Comparison of ENCODE assay signal across 10 cellular contexts in the genomic region with DNA sequence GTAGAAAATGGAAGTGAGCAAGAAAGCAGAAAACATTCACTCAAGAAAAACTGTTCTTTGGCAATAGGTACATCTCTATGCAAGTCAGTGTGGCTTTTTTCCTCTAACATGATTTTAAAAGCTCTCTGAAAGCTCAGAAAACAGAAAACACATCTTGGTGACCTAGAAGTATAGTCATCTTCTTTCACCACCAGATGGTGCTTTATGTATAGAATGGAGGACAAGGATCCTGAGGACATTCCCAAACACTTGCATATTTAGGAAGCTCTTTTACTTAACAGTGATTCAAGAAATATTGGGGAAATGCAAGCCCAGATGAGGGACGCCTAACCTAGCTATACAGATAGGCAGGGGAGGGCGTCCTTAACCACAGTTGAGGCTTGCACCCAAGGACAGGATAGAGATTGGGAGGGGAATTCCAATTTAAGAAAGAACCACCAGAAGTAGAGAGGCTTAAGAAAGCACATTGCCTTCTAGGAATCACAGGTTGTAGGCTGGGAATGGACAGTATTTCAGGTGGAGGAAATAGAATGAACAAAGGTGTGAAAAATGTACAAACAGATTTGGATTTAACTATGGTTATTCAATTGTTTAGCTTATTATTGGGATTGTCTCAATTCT. TPM values are rescaled to one million over a fixed set of nuclear protein-coding genes. Genes with fewer than 3 reads are reported as not detected.
DNase-seq lines count a peak whose midpoint lies in the region; ATAC-seq, FAIRE-seq and TF ChIP-seq lines count a peak whose summit lies in the region.
"Had no signal": no experiment of that assay in that cellular context is flagged by ENCODE, and none has a peak within 500 bp of the region (broad histone marks: within the 10 kb centered on the region; RNA-seq: fewer than 3 reads in every experiment).

No MANE protein-coding gene starts in this region.

- DNase-seq in Caki2 (ENCODE audit: low read depth) (peak; percentile 25), HuH-7 (ENCODE audit: low spot score) (peak; percentile 10), K562 (ENCODE audit: extremely low read depth in 1 of 4, low spot score in 3 of 4) (peak in 1 of 4 experiments; percentile 13), medulla oblongata (ENCODE audit: extremely low spot score) (peak; percentile 6), transverse colon (no peak)
- DNase-seq in stimulated activated CD4-positive, alpha-beta T cell treated with anti-CD3 and anti-CD28 coated beads, Interleukin-4, amount 100 ng/mL, for 1 hour = no peak
- DNase-seq in stimulated activated CD4-positive, alpha-beta T cell treated with anti-CD3 and anti-CD28 coated beads, Interleukin-4, amount 100 ng/mL, for 4 hours = no peak
- DNase-seq in activated effector memory CD4-positive, alpha-beta T cell treated with Interleukin-2 at 50 U/mL for 16 hours = no peak
- DNase-seq: NCI-H1092 treated with DMSO at 0.1 percent for 48 hours had no signal

- peak; percentile 47 to 79 for TF ChIP-seq RAD21 in K562 (CRISPR knock-in tag; conservative IDR thresholded peaks at IDR 0.05 in 1 of 2, IDR thresholded peaks at IDR 0.05 in 1 of 2)

- no peaks in the 10 kb centered on the region for H3K79me2 ChIP-seq in K562 (ENCODE audit: control insufficient read depth, insufficient read depth, low read length)

- H3K4me2 ChIP-seq in K562 (ENCODE audit: insufficient read depth, low read length) = no peak overlapping the region

- no peaks in the 10 kb centered on the region; a peak in 1 of 5 replicates for H3K4me1 ChIP-seq in K562 (replicated peaks in 1 of 2; ENCODE audit: control insufficient read depth in 2 of 2, insufficient read depth in 2 of 2, low read length in 2 of 2)
- no peaks in the 10 kb centered on the region for H3K4me1 ChIP-seq in transverse colon
- H3K4me1 ChIP-seq: ascending aorta had no signal

- intact Hi-C loops in K562 (cut with micrococcal nuclease) = loop anchor here (2.0 kb wide), 1 partner anchor 58 kb away; no protein-coding TSS in a partner anchor
- intact Hi-C loops in transverse colon (cut with DNase I; ENCODE audit: low total_unique reads) = no loop called here

- POLR2A ChIA-PET in K562 (lab: Yijun Ruan, JAX) = interaction anchor here (0.6 to 1.5 kb wide), 4 partner anchors 10 to 94 kb away, joined by 3 to 5 read pairs (median 4); no protein-coding TSS in a partner anchor

- peak; percentile 64 for ATAC-seq in K562

- no peak overlapping the region for H3K9ac ChIP-seq in K562 (ENCODE audit: insufficient read depth in 1 of 2, low read depth in 2 of 2, low read length in 2 of 2)

- TF ChIP-seq EP300 in K562 (IDR thresholded peaks at IDR 0.05; ENCODE audit: low read length) (no peak), transverse colon (IDR thresholded peaks at IDR 0.05; ENCODE audit: low read depth) (no peak)

- FAIRE-seq in K562 (lab: Jason Lieb, UNC) = peak; percentile 52

- H4K20me1 ChIP-seq in K562 (replicated peaks; ENCODE audit: control insufficient read depth, insufficient read depth, low read length) = no peaks in the 10 kb centered on the region

- BruUV-seq in K562 (replicated peaks; lab: Mats Ljungman, UMichigan) = no TSS peak

- peak; percentile 12 to 53 (median 14); a peak in 3 of 6 replicates for TF ChIP-seq CTCF in K562 (IDR thresholded peaks at IDR 0.05 in 2 of 3, conservative IDR thresholded peaks at IDR 0.05 in 1 of 3; ENCODE audit: insufficient read depth in 2 of 3, low read depth in 1 of 3, low read length in 3 of 3)
- peak in 1 of 5 experiments; percentile 14 for TF ChIP-seq CTCF in transverse colon (IDR thresholded peaks at IDR 0.05)

- 0% methylated on average over 2 of the region's 2 CpGs for WGBS in K562 (ENCODE audit: insufficient coverage, low coverage, missing lambda C conversion rate)
- WGBS in transverse colon (ENCODE audit: low coverage in 1 of 2), 2 donors = 71 to 80% methylated on average over 2 of the region's 2 CpGs

- H2AFZ ChIP-seq in K562 (ENCODE audit: low read depth, low read length) = no peak overlapping the region

- CTCF ChIA-PET in K562 (lab: Yijun Ruan, JAX; ENCODE audit: low intra/inter-chr PET ratio) = interaction anchor here (1.1 kb wide), 1 partner anchor 457 kb away, joined by 3 read pairs; no protein-coding TSS in a partner anchor

- H3K27ac ChIP-seq in K562 (ENCODE audit: extremely low read depth, low read depth, low read length) (no peak overlapping the region), transverse colon (no peak overlapping the region)
- H3K27ac ChIP-seq: ascending aorta had no signal

- H3K4me3 ChIP-seq in K562 = no peak overlapping the region
- H3K4me3 ChIP-seq in transverse colon = no peak overlapping the region
- H3K4me3 ChIP-seq: ascending aorta had no signal

- in situ Hi-C loops in Caki2 (cut with HindIII; ENCODE audit: low pct_unique_long_range_greater_than_20kb, low sequenced_read_pairs) (no loop called here), K562 (cut with MboI) (no loop called here), transverse colon (cut with MboI; ENCODE audit: low pct_ligation_motif_present in 1 of 4, low pct_unique_long_range_greater_than_20kb in 1 of 4, low sequenced_read_pairs in 3 of 4) (no loop called here)

- no peaks in the 10 kb centered on the region for H3K9me1 ChIP-seq in K562 (ENCODE audit: control insufficient read depth, insufficient read depth, low read length)

- H3K36me3 ChIP-seq in K562 (ENCODE audit: control insufficient read depth, insufficient read depth, low read length) = no peaks in the 10 kb centered on the region
- H3K36me3 ChIP-seq in transverse colon = peaks cover 0 to 2% (median 0%) of the 10 kb centered on the region in 4 donors
- H3K36me3 ChIP-seq: ascending aorta had no signal

- H3K27me3 ChIP-seq in K562 (ENCODE audit: control insufficient read depth in 2 of 2, insufficient read depth in 2 of 2, low read length in 2 of 2) (no peaks in the 10 kb centered on the region), transverse colon (no peaks in the 10 kb centered on the region)
- H3K27me3 ChIP-seq: ascending aorta had no signal

- no peak for TF ChIP-seq POLR2A in K562 (conservative IDR thresholded peaks at IDR 0.05)
- TF ChIP-seq POLR2A in transverse colon (IDR thresholded peaks at IDR 0.05) = no peak

- no peaks in the 10 kb centered on the region for H3K9me3 ChIP-seq in K562 (replicated peaks; ENCODE audit: control insufficient read depth, insufficient read depth, low read depth, low read length)
- H3K9me3 ChIP-seq in transverse colon = peaks cover 0 to 3% of the 10 kb centered on the region in 2 donors
- H3K9me3 ChIP-seq: ascending aorta had no signal

TF ChIP-seq in K562, 482 proteins besides CTCF, POLR2A, EP300 and RAD21:
- TF ChIP-seq NUFIP1 (IDR thresholded peaks at IDR 0.05; ENCODE audit: partially characterized antibody) = no peak

RNA-seq across cellular contexts. Expression of gene CCDC81, which starts 13.8 kb away (rescaled TPM):
- 0.51 TPM in 1 of 2 replicates, not detected in the other for total RNA-seq in Caki2 (2014; rRNA removed; shearing (Covaris generic); ENCODE audit: low replicate concordance)
- 1.2 and 3.3 TPM in 2 replicates for total RNA-seq in K562 (2011; cell fraction: chromatin; rRNA removed; ENCODE audit: low replicate concordance)
- total RNA-seq in K562 (2011; cell fraction: nucleolus; rRNA removed) = 0.67 and 1.6 TPM in 2 replicates
- total RNA-seq in K562 (2011; cell fraction: nucleoplasm; rRNA removed) = 0.59 and 2.4 TPM in 2 replicates
- total RNA-seq in K562 (2014; rRNA removed) (0.33 and 0.82 TPM in 2 replicates), K562 (2014; rRNA removed; fragmentation: Illumina TruSeq; extraction: Trizol) (0.36 and 0.54 TPM in 2 replicates), K562 (2015; rRNA removed; fragmentation: Illumina TruSeq; extraction: Trizol) (0.34 and 1.0 TPM in 2 replicates), K562 (2021) (0.16 and 0.63 TPM in 2 replicates), transverse colon (under 1 TPM in 2 of 4 donors, not detected in 2; 0.41 to 0.64 TPM)
- polyA plus RNA-seq in K562 (2011; rRNA removed) (0.30 and 0.46 TPM in 2 replicates), K562 (2014; fragmentation: Illumina TruSeq; extraction: Trizol) (0.28 and 0.48 TPM in 2 replicates), K562 (2014; fragmentation: Nextera tagmentation; extraction: Ambion mirVana) (under 1 TPM; 0.24 to 0.41 TPM), K562 (2014; rRNA removed) (0.23 and 0.90 TPM in 2 replicates)
- 0.07 and 0.16 TPM in 2 replicates for polyA plus RNA-seq in K562 (2011; cell fraction: cytosol; rRNA removed)
- polyA plus RNA-seq in K562 (2011; cell fraction: nucleus; rRNA removed) = 1.7 and 1.8 TPM in 2 replicates
- 0.15 and 0.34 TPM in 2 replicates for polyA plus RNA-seq in K562 (2012)
- 0.95 and 1.4 TPM in 2 replicates for polyA minus RNA-seq in K562 (2011; rRNA and poly(A)+ RNA removed)
- not detected in 2 replicates for polyA minus RNA-seq in K562 (2011; cell fraction: cytosol; rRNA and poly(A)+ RNA removed)
- polyA minus RNA-seq in K562 (2011; cell fraction: nucleus; rRNA and poly(A)+ RNA removed) = 0.67 and 2.0 TPM in 2 replicates

RNA-seq across cellular contexts. Expression of gene HIKESHI, which starts 58.8 kb away (rescaled TPM):
- total RNA-seq in Caki2 (2014; rRNA removed; shearing (Covaris generic); ENCODE audit: low replicate concordance) = 57.7 and 70.3 TPM in 2 replicates
- total RNA-seq in K562 (2011; cell fraction: chromatin; rRNA removed; ENCODE audit: low replicate concordance) = 35.6 and 59.4 TPM in 2 replicates
- 24.7 and 28.0 TPM in 2 replicates for total RNA-seq in K562 (2011; cell fraction: nucleolus; rRNA removed)
- 38.5 and 43.4 TPM in 2 replicates for total RNA-seq in K562 (2011; cell fraction: nucleoplasm; rRNA removed)
- total RNA-seq in K562 (2014; rRNA removed) (33.2 and 41.6 TPM in 2 replicates), K562 (2014; rRNA removed; fragmentation: Illumina TruSeq; extraction: Trizol) (56.9 and 62.7 TPM in 2 replicates), K562 (2015; rRNA removed; fragmentation: Illumina TruSeq; extraction: Trizol) (50.6 and 58.5 TPM in 2 replicates), K562 (2021) (44.5 and 50.3 TPM in 2 replicates), transverse colon (10 to 100 TPM in 3 of 4 donors, 1 to 10 TPM in 1; 2.2 to 18.7 (median 14.8) TPM)
- polyA plus RNA-seq in K562 (2011; rRNA removed) (151 and 179 TPM in 2 replicates), K562 (2014; fragmentation: Illumina TruSeq; extraction: Trizol) (54.2 and 55.5 TPM in 2 replicates), K562 (2014; fragmentation: Nextera tagmentation; extraction: Ambion mirVana) (100 to 1,000 TPM; 183 to 196 TPM), K562 (2014; rRNA removed) (55.0 and 66.1 TPM in 2 replicates)
- 66.9 and 70.7 TPM in 2 replicates for polyA plus RNA-seq in K562 (2011; cell fraction: cytosol; rRNA removed)
- polyA plus RNA-seq in K562 (2011; cell fraction: nucleus; rRNA removed) = 126 and 221 TPM in 2 replicates
- polyA plus RNA-seq in K562 (2012) = 55.3 and 62.5 TPM in 2 replicates
- polyA minus RNA-seq in K562 (2011; rRNA and poly(A)+ RNA removed) = 58.4 and 60.5 TPM in 2 replicates
- polyA minus RNA-seq in K562 (2011; cell fraction: cytosol; rRNA and poly(A)+ RNA removed) = 18.7 and 21.0 TPM in 2 replicates
- 15.2 and 25.2 TPM in 2 replicates for polyA minus RNA-seq in K562 (2011; cell fraction: nucleus; rRNA and poly(A)+ RNA removed)

Comparison
In these comparisons a context has a peak if more than half of its experiments do, and no peak if none do; other contexts are left out.
1. DNase-seq: peak in Caki2 (single experiment), HuH-7 (single experiment) and medulla oblongata (single experiment); none in stimulated activated CD4-positive, alpha-beta T cell treated with anti-CD3 and anti-CD28 coated beads, Interleukin-4, amount 100 ng/mL, for 1 hour (single experiment), transverse colon (single experiment), stimulated activated CD4-positive, alpha-beta T cell treated with anti-CD3 and anti-CD28 coated beads, Interleukin-4, amount 100 ng/mL, for 4 hours (0 of 2) and activated effector memory CD4-positive, alpha-beta T cell treated with Interleukin-2 at 50 U/mL for 16 hours (single experiment).